ENCODE assay signal across 29 cellular contexts in genomic region chr3:76403556-76403955, GRCh38.
A peak's percentile ranks its signal among the peaks of the same experiment; 100 is the strongest.
DNase-seq lines count a peak whose midpoint lies in the region; ATAC-seq and TF ChIP-seq lines count a peak whose summit lies in the region.
"Had no signal": no experiment of that assay in that cellular context is flagged by ENCODE, and none has a peak within 500 bp of the region (broad histone marks: within the 10 kb centered on the region; RNA-seq: fewer than 3 reads in every experiment).

No MANE protein-coding gene starts in this region.

- H3K9me3 Mint-ChIP-seq in activated CD4-positive, alpha-beta T cell treated with anti-CD3 and anti-CD28 coated beads, Interleukin-2, amount 10 ng/mL, durations not matched to agents 24 days and 14 days = no peaks in the 10 kb centered on the region
- H3K9me3 Mint-ChIP-seq: endodermal cell, neural crest cell had no signal

- no peaks in the 10 kb centered on the region for H3K36me3 Mint-ChIP-seq in activated CD4-positive, alpha-beta T cell treated with anti-CD3 and anti-CD28 coated beads, Interleukin-2, amount 10 ng/mL, durations not matched to agents 24 days and 14 days (ENCODE audit: low read depth)
- H3K36me3 Mint-ChIP-seq: CD8-positive, alpha-beta T cell had no signal

- H3K9me3 ChIP-seq in BLaER1 treated with 17β-estradiol and CSF1 and Interleukin-3, amounts not matched to agents 10 nM and 100 nM (replicated peaks in 1 of 11) = peaks cover 0 to 74% (median 22%) of the 10 kb centered on the region in 11 experiments; a peak in 10 of 22 replicates
- H3K9me3 ChIP-seq: adrenal gland, esophagus squamous epithelium, HAP-1, lower lobe of right lung, Peyer's patch, SJCRH30, tibial artery had no signal

- peaks cover 0 to 28% (median 11%) of the 10 kb centered on the region in 10 experiments; a peak in 8 of 20 replicates for H3K4me1 ChIP-seq in BLaER1 treated with 17β-estradiol and CSF1 and Interleukin-3, amounts not matched to agents 10 nM and 100 nM
- H3K4me1 ChIP-seq: adrenal gland, esophagus squamous epithelium, HAP-1, lower lobe of right lung, Peyer's patch, SJCRH30, tibial artery had no signal

- H3K27ac ChIP-seq in BLaER1 treated with 17β-estradiol and CSF1 and Interleukin-3, amounts not matched to agents 10 nM and 100 nM = no peak overlapping the region
- H3K27ac ChIP-seq: adrenal gland, coronary artery, esophagus squamous epithelium, lower lobe of right lung, Peyer's patch, SJCRH30, tibial artery had no signal

- no peak for ATAC-seq in GM21390 (IDR thresholded peaks at IDR 0.05; ENCODE audit: unreplicated experiment)
- ATAC-seq: activated T-cell treated with anti-CD3 and anti-CD28 coated beads, Interleukin-2, amount 50 U/mL, for 4 hours; CD8-positive, alpha-beta T cell; lower lobe of right lung; sciatic nerve; stimulated activated naive CD8-positive, alpha-beta T cell treated with anti-CD3 and anti-CD28 coated beads, Interleukin-15, amount 100 ng/mL, for 72 hours had no signal

- H3K4me3 ChIP-seq in BLaER1 treated with 17β-estradiol and CSF1 and Interleukin-3, amounts not matched to agents 10 nM and 100 nM = no peak overlapping the region
- no peak overlapping the region for H3K4me3 ChIP-seq in astrocyte of the spinal cord (ENCODE audit: low read depth, low read length)
- H3K4me3 ChIP-seq: adrenal gland, coronary artery, esophagus squamous epithelium, HAP-1, lower lobe of right lung, Peyer's patch, SJCRH30, tibial artery had no signal

- no peak overlapping the region for H3K27ac Mint-ChIP-seq in activated CD4-positive, alpha-beta T cell treated with anti-CD3 and anti-CD28 coated beads, Interleukin-2, amount 10 ng/mL, durations not matched to agents 24 days and 14 days
- H3K27ac Mint-ChIP-seq: CD8-positive, alpha-beta T cell; endodermal cell; stimulated activated naive CD8-positive, alpha-beta T cell treated with anti-CD3 and anti-CD28 coated beads, Interleukin-15, amount 100 ng/mL, for 72 hours had no signal

- DNase-seq in NCI-H187 treated with DMSO at 0.1 percent for 48 hours (lab: John Stamatoyannopoulos, UW) = peak; percentile 17
- peak; percentile 15 for DNase-seq in astrocyte of the spinal cord (ENCODE audit: low read depth, low spot score)
- peak; percentile 80 for DNase-seq in iris pigment epithelial cell (ENCODE audit: low read depth)
- DNase-seq in mesenteric fat pad (ENCODE audit: low spot score) = no peak
- no peak for DNase-seq in NCI-H1105 (lab: John Stamatoyannopoulos, UW)
- no peak for DNase-seq in activated CD4-positive, alpha-beta T cell treated with anti-CD3 and anti-CD28 coated beads, Interleukin-2, amount 10 ng/mL, durations not matched to agents 24 days and 14 days
- DNase-seq: activated CD4-positive, alpha-beta T cell treated with anti-CD3 and anti-CD28 coated beads for 4 hours; activated naive CD4-positive, alpha-beta T cell; activated T-cell treated with anti-CD3 and anti-CD28 coated beads, Interleukin-2, amount 50 U/mL, for 4 hours; adrenal gland; CD8-positive, alpha-beta T cell; endodermal cell; esophagus squamous epithelium; GDM1; kidney glomerular epithelial cell; lower lobe of right lung; NCI-H524; Peyer's patch; posterior cingulate gyrus; stimulated activated naive CD8-positive, alpha-beta T cell treated with anti-CD3 and anti-CD28 coated beads, Interleukin-15, amount 100 ng/mL, for 72 hours; T-helper 2 cell; tibial artery had no signal

- in situ Hi-C loops in astrocyte of the spinal cord (cut with HindIII; ENCODE audit: low sequenced_read_pairs) = no loop called here

- H3K36me3 ChIP-seq in BLaER1 treated with 17β-estradiol and CSF1 and Interleukin-3, amounts not matched to agents 10 nM and 100 nM = no peaks in the 10 kb centered on the region
- H3K36me3 ChIP-seq: adrenal gland, esophagus squamous epithelium, HAP-1, lower lobe of right lung, Peyer's patch, SJCRH30, tibial artery had no signal

- intact Hi-C loops in activated CD4-positive, alpha-beta T cell treated with anti-CD3 and anti-CD28 coated beads, Interleukin-2, amount 10 ng/mL, durations not matched to agents 24 days and 14 days (cut with micrococcal nuclease) = no loop called here

- H3K9ac ChIP-seq in BLaER1 treated with 17β-estradiol and CSF1 and Interleukin-3, amounts not matched to agents 10 nM and 100 nM = no peak overlapping the region

- H3K4me2 ChIP-seq in BLaER1 treated with 17β-estradiol and CSF1 and Interleukin-3, amounts not matched to agents 10 nM and 100 nM = peak overlapping the region in 6 of 11 experiments; percentile 6 to 54 (median 35); a peak in 7 of 22 replicates

- TF ChIP-seq CTCF in astrocyte of the spinal cord (IDR thresholded peaks at IDR 0.05; ENCODE audit: low read depth, low read length) = no peak

- H3K27me3 ChIP-seq in BLaER1 treated with 17β-estradiol and CSF1 and Interleukin-3, amounts not matched to agents 10 nM and 100 nM = no peaks in the 10 kb centered on the region
- H3K27me3 ChIP-seq: adrenal gland, esophagus squamous epithelium, Peyer's patch, SJCRH30, tibial artery had no signal

- no peaks in the 10 kb centered on the region for H3K4me1 Mint-ChIP-seq in activated CD4-positive, alpha-beta T cell treated with anti-CD3 and anti-CD28 coated beads, Interleukin-2, amount 10 ng/mL, durations not matched to agents 24 days and 14 days
- H3K4me1 Mint-ChIP-seq: endodermal cell; neural crest cell; stimulated activated naive CD8-positive, alpha-beta T cell treated with anti-CD3 and anti-CD28 coated beads, Interleukin-15, amount 100 ng/mL, for 72 hours had no signal

- no peaks in the 10 kb centered on the region for H4K20me1 ChIP-seq in BLaER1 treated with 17β-estradiol and CSF1 and Interleukin-3, amounts not matched to agents 10 nM and 100 nM

- no peaks in the 10 kb centered on the region for H3K27me3 Mint-ChIP-seq in activated CD4-positive, alpha-beta T cell treated with anti-CD3 and anti-CD28 coated beads, Interleukin-2, amount 10 ng/mL, durations not matched to agents 24 days and 14 days
- H3K27me3 Mint-ChIP-seq: stimulated activated naive CD8-positive, alpha-beta T cell treated with anti-CD3 and anti-CD28 coated beads, Interleukin-15, amount 100 ng/mL, for 72 hours had no signal

- no peak overlapping the region for H3K4me3 Mint-ChIP-seq in activated CD4-positive, alpha-beta T cell treated with anti-CD3 and anti-CD28 coated beads, Interleukin-2, amount 10 ng/mL, durations not matched to agents 24 days and 14 days
- H3K4me3 Mint-ChIP-seq: activated T-cell treated with anti-CD3 and anti-CD28 coated beads, Interleukin-2, amount 50 U/mL, for 4 hours; CD8-positive, alpha-beta T cell; endodermal cell; neural crest cell; stimulated activated naive CD8-positive, alpha-beta T cell treated with anti-CD3 and anti-CD28 coated beads, Interleukin-15, amount 100 ng/mL, for 72 hours had no signal

Comparison
In these comparisons a context has a peak if more than half of its experiments do, and no peak if none do; other contexts are left out.
1. DNase-seq: peak in NCI-H187 treated with DMSO at 0.1 percent for 48 hours (single experiment), astrocyte of the spinal cord (single experiment) and iris pigment epithelial cell (single experiment); none in mesenteric fat pad (single experiment), NCI-H1105 (single experiment) and activated CD4-positive, alpha-beta T cell treated with anti-CD3 and anti-CD28 coated beads, Interleukin-2, amount 10 ng/mL, durations not matched to agents 24 days and 14 days (single experiment).